Comparison of ENCODE assay signal across 28 cellular contexts in genomic region chr6:34310846-34311245, GRCh38.
"Had no signal": no experiment of that assay in that cellular context is flagged by ENCODE, and none has a peak within 500 bp of the region (broad histone marks: within the 10 kb centered on the region; RNA-seq: fewer than 3 reads in every experiment).

No MANE protein-coding gene starts in this region.

- H3K36me3 Mint-ChIP-seq: immature natural killer cell had no signal

- H3K4me1 ChIP-seq: prostate gland had no signal

- H3K27me3 Mint-ChIP-seq: naive thymus-derived CD4-positive, alpha-beta T cell; stimulated activated naive CD8-positive, alpha-beta T cell treated with anti-CD3 and anti-CD28 coated beads, Interleukin-15, Interleukin-2, amounts not matched to agents 100 ng/mL and 50 ng/mL, for 24 hours had no signal

- H3K27ac ChIP-seq: left ventricle myocardium inferior, ovary, prostate gland, sigmoid colon, suprapubic skin, thoracic aorta, tibial artery, upper lobe of right lung had no signal

- H3K9me3 ChIP-seq: left ventricle myocardium inferior, mucosa of descending colon, ovary, prostate gland, sigmoid colon, spleen, suprapubic skin, thoracic aorta, tibial artery, upper lobe of right lung had no signal

- H3K9me3 Mint-ChIP-seq: immature natural killer cell; naive thymus-derived CD4-positive, alpha-beta T cell; nephron; neural crest cell; stimulated activated effector memory CD8-positive, alpha-beta T cell treated with anti-CD3 and anti-CD28 coated beads, Interleukin-12 subunit alpha, Interleukin-12 subunit beta, amount 100 ng/mL, for 72 hours; stimulated activated naive CD8-positive, alpha-beta T cell treated with anti-CD3 and anti-CD28 coated beads, Interleukin-15, Interleukin-2, amounts not matched to agents 100 ng/mL and 50 ng/mL, for 24 hours had no signal

- H3K36me3 ChIP-seq: left ventricle myocardium inferior, ovary, prostate gland, sigmoid colon, suprapubic skin, thoracic aorta, tibial artery, upper lobe of right lung had no signal

- ATAC-seq: mucosa of descending colon; naive thymus-derived CD4-positive, alpha-beta T cell; right cardiac atrium; stimulated activated effector memory CD8-positive, alpha-beta T cell treated with anti-CD3 and anti-CD28 coated beads, Interleukin-12 subunit alpha, Interleukin-12 subunit beta, amount 100 ng/mL, for 72 hours; upper lobe of right lung had no signal

- H3K4me3 Mint-ChIP-seq: immature natural killer cell; naive thymus-derived CD4-positive, alpha-beta T cell; nephron; neural crest cell; stimulated activated effector memory CD8-positive, alpha-beta T cell treated with anti-CD3 and anti-CD28 coated beads, Interleukin-12 subunit alpha, Interleukin-12 subunit beta, amount 100 ng/mL, for 72 hours; stimulated activated naive CD8-positive, alpha-beta T cell treated with anti-CD3 and anti-CD28 coated beads, Interleukin-15, Interleukin-2, amounts not matched to agents 100 ng/mL and 50 ng/mL, for 24 hours had no signal

- DNase-seq: hypothalamus; immature natural killer cell; islet precursor cell; left ventricle myocardium inferior; midbrain; mucosa of descending colon; naive thymus-derived CD4-positive, alpha-beta T cell; occipital lobe; ovary; retina; right cardiac atrium; sigmoid colon; small intestine; spleen; stimulated activated CD4-positive, alpha-beta T cell treated with anti-CD3 and anti-CD28 coated beads, Interleukin-4, amount 100 ng/mL, for 24 hours; stimulated activated naive CD4-positive, alpha-beta T cell; tibial artery; trophoblast cell; upper lobe of right lung had no signal

- H3K4me3 ChIP-seq: left ventricle myocardium inferior, lung, mucosa of descending colon, ovary, prostate gland, sigmoid colon, spleen, suprapubic skin, thoracic aorta, tibial artery, upper lobe of right lung had no signal

- FAIRE-seq: small intestine, urothelium cell line had no signal

- H3K27ac Mint-ChIP-seq: immature natural killer cell; nephron; stimulated activated effector memory CD8-positive, alpha-beta T cell treated with anti-CD3 and anti-CD28 coated beads, Interleukin-12 subunit alpha, Interleukin-12 subunit beta, amount 100 ng/mL, for 72 hours; stimulated activated naive CD8-positive, alpha-beta T cell treated with anti-CD3 and anti-CD28 coated beads, Interleukin-15, Interleukin-2, amounts not matched to agents 100 ng/mL and 50 ng/mL, for 24 hours had no signal

- H3K27me3 ChIP-seq: ovary, sigmoid colon, spleen, suprapubic skin, tibial artery, upper lobe of right lung had no signal
